In genomic region chr15:45157974-45158373, GRCh38 we compare ENCODE assay signal across 12 cellular contexts. TPM values are rescaled to one million over a fixed set of nuclear protein-coding genes. Genes with fewer than 3 reads are reported as not detected.
DNase-seq lines count a peak whose midpoint lies in the region; TF ChIP-seq lines count a peak whose summit lies in the region.
"Had no signal": no experiment of that assay in that cellular context is flagged by ENCODE, and none has a peak within 500 bp of the region (broad histone marks: within the 10 kb centered on the region; RNA-seq: fewer than 3 reads in every experiment).

No MANE protein-coding gene starts in this region.

- 29% methylated on average over 1 of the region's 1 CpG for WGBS in suprapubic skin
- WGBS in endodermal cell (ENCODE audit: insufficient coverage in 1 of 2, insufficient read length in 1 of 2), 2 experiments: 33 to 50% methylated on average over 1 of the region's 1 CpG

- no TSS peak for BruUV-seq in MCF 10A (replicated peaks; lab: Mats Ljungman, UMichigan)

- CTCF ChIA-PET in MCF 10A (lab: Yijun Ruan, JAX): interaction anchor here (0.6 to 10.8 kb wide), 8 partner anchors 9 to 241 kb away, joined by 3 to 93 read pairs (median 4); no protein-coding TSS in a partner anchor

- H3K27me3 Mint-ChIP-seq in MCF 10A (ENCODE audit: insufficient read depth, unreplicated experiment) (no peaks in the 10 kb centered on the region), endodermal cell (ENCODE audit: insufficient read depth) (peaks cover 1% of the 10 kb centered on the region)
- H3K27me3 Mint-ChIP-seq: CD4-positive, alpha-beta memory T cell had no signal

- TF ChIP-seq CTCF in MCF 10A (IDR thresholded peaks at IDR 0.05; ENCODE audit: unreplicated experiment): no peak
- no peak for TF ChIP-seq CTCF in breast epithelium (IDR thresholded peaks at IDR 0.05)
- no peak for TF ChIP-seq CTCF in right atrium auricular region (IDR thresholded peaks at IDR 0.05)
- no peak for TF ChIP-seq CTCF in suprapubic skin (IDR thresholded peaks at IDR 0.05)
- no peak for TF ChIP-seq CTCF in endodermal cell (conservative IDR thresholded peaks at IDR 0.05)

- no peak for TF ChIP-seq POLR2A in breast epithelium (IDR thresholded peaks at IDR 0.05)
- no peak for TF ChIP-seq POLR2A in suprapubic skin (IDR thresholded peaks at IDR 0.05)

- no peaks in the 10 kb centered on the region for H3K9me3 ChIP-seq in breast epithelium
- no peaks in the 10 kb centered on the region for H3K9me3 ChIP-seq in right atrium auricular region
- H3K9me3 ChIP-seq in suprapubic skin: no peaks in the 10 kb centered on the region
- H3K9me3 ChIP-seq in endodermal cell (ENCODE audit: control insufficient read depth, low read length): no peaks in the 10 kb centered on the region

- no peak overlapping the region for H3K9ac ChIP-seq in endodermal cell (ENCODE audit: extremely low read depth, low read length, poor library complexity, severe bottlenecking)

- peaks cover 39% of the 10 kb centered on the region for H3K4me1 Mint-ChIP-seq in MCF 10A (ENCODE audit: insufficient read depth, unreplicated experiment)
- peaks cover 10% of the 10 kb centered on the region for H3K4me1 Mint-ChIP-seq in endodermal cell

- POLR2A ChIA-PET in MCF 10A (lab: Yijun Ruan, JAX): interaction anchor here (0.6 to 2.3 kb wide), 7 partner anchors 9 to 495 kb away, joined by 3 to 9 read pairs (median 4); partner anchors contain the start of genes DUOX1, DUOXA1 and SPG11

- H3K36me3 Mint-ChIP-seq in MCF 10A (ENCODE audit: insufficient read depth, unreplicated experiment) (peaks cover 7% of the 10 kb centered on the region), endodermal cell (ENCODE audit: low read depth) (no peaks in the 10 kb centered on the region)
- H3K36me3 Mint-ChIP-seq: CD4-positive, alpha-beta memory T cell had no signal

- H3K27ac Mint-ChIP-seq in MCF 10A (ENCODE audit: low read depth, unreplicated experiment): peak overlapping the region; percentile 61
- H3K27ac Mint-ChIP-seq in endodermal cell: no peak overlapping the region

- TF ChIP-seq EP300 in suprapubic skin (IDR thresholded peaks at IDR 0.05): no peak

- H3K36me3 ChIP-seq in breast epithelium: no peaks in the 10 kb centered on the region
- H3K36me3 ChIP-seq in right atrium auricular region: no peaks in the 10 kb centered on the region
- peaks cover 13% of the 10 kb centered on the region for H3K36me3 ChIP-seq in suprapubic skin
- H3K36me3 ChIP-seq in endodermal cell (ENCODE audit: control insufficient read depth, insufficient read depth, low read length): no peaks in the 10 kb centered on the region

- H3K9me3 Mint-ChIP-seq in MCF 10A (ENCODE audit: unreplicated experiment) (no peaks in the 10 kb centered on the region), endodermal cell (no peaks in the 10 kb centered on the region)
- H3K9me3 Mint-ChIP-seq: CD4-positive, alpha-beta memory T cell; nephron had no signal

- DNase-seq in MCF 10A (ENCODE audit: unreplicated experiment) (peak; percentile 83), breast epithelium (ENCODE audit: low spot score in 2 of 2) (no peak), right atrium auricular region (ENCODE audit: low spot score) (peak; percentile 69), suprapubic skin (ENCODE audit: low spot score in 2 of 2) (no peak), NCI-H510A (lab: John Stamatoyannopoulos, UW) (no peak), endodermal cell (no peak)
- DNase-seq in NK-92 treated with Interleukin-12 subunit alpha and Interleukin-12 subunit beta, amount 100 ng/mL, for 24 hours (lab: John Stamatoyannopoulos, UW): no peak
- DNase-seq: CD4-positive, alpha-beta memory T cell; NCI-H2029 had no signal

- H3K4me3 Mint-ChIP-seq in MCF 10A (ENCODE audit: unreplicated experiment) (no peak overlapping the region), endodermal cell (no peak overlapping the region)
- H3K4me3 Mint-ChIP-seq: CD4-positive, alpha-beta memory T cell; nephron had no signal

- intact Hi-C loops in MCF 10A (cut with micrococcal nuclease): loop anchor here (1.0 kb wide), 1 partner anchor 32 kb away; no protein-coding TSS in a partner anchor
- intact Hi-C loops in breast epithelium (cut with DNase I; ENCODE audit: low total_unique reads): no loop called here

- H3K27me3 ChIP-seq in breast epithelium: no peaks in the 10 kb centered on the region
- no peaks in the 10 kb centered on the region for H3K27me3 ChIP-seq in right atrium auricular region
- H3K27me3 ChIP-seq in suprapubic skin: no peaks in the 10 kb centered on the region
- no peaks in the 10 kb centered on the region for H3K27me3 ChIP-seq in endodermal cell (ENCODE audit: control insufficient read depth, insufficient read depth, low read length, poor library complexity, severe bottlenecking)

- no peak overlapping the region for H3K4me3 ChIP-seq in breast epithelium
- no peak overlapping the region for H3K4me3 ChIP-seq in right atrium auricular region
- H3K4me3 ChIP-seq in suprapubic skin: no peak overlapping the region
- H3K4me3 ChIP-seq in endodermal cell (ENCODE audit: low read length): no peak overlapping the region

- H3K27ac ChIP-seq in breast epithelium (no peak overlapping the region), angular gyrus (ENCODE audit: low read depth, low read length) (peak overlapping the region; percentile 50), right atrium auricular region (no peak overlapping the region), suprapubic skin (peak overlapping the region; percentile 24), endodermal cell (ENCODE audit: low read depth, low read length) (no peak overlapping the region)
- H3K27ac ChIP-seq: VCaP had no signal

- no peaks in the 10 kb centered on the region for H3K4me1 ChIP-seq in breast epithelium
- peaks cover 0 to 6% of the 10 kb centered on the region in 2 donors for H3K4me1 ChIP-seq in right atrium auricular region
- H3K4me1 ChIP-seq in suprapubic skin: peaks cover 36% of the 10 kb centered on the region
- H3K4me1 ChIP-seq in endodermal cell (ENCODE audit: control insufficient read depth, insufficient read depth, low read length): no peaks in the 10 kb centered on the region

RNA-seq across cellular contexts. Expression of gene DUOX1, which starts 28.2 kb away (rescaled TPM):
- total RNA-seq in MCF 10A (2022): 15.1 and 16.9 TPM in 2 replicates
- total RNA-seq in breast epithelium: 1 to 10 TPM in 2 of 3 donors, under 1 TPM in 1; 0.80 to 7.2 (median 1.6) TPM
- 1 to 10 TPM; 1.1 to 3.6 TPM for total RNA-seq in right atrium auricular region
- total RNA-seq in suprapubic skin: 100 to 1,000 TPM in 3 of 4 donors, 10 to 100 TPM in 1; 87.2 to 246 (median 165) TPM
- total RNA-seq in endodermal cell: 1 to 10 TPM; 1.2 to 1.9 TPM
- polyA plus RNA-seq in endodermal cell (2013, experiment 1 of 2): 0.43 TPM
- polyA plus RNA-seq in endodermal cell (2013, experiment 2 of 2): 0.29 TPM

RNA-seq across cellular contexts. Expression of gene DUOXA1, which starts 28.3 kb away (rescaled TPM):
- total RNA-seq in MCF 10A (2022): 1.3 and 3.0 TPM in 2 replicates
- total RNA-seq in breast epithelium: 1 to 10 TPM in 2 of 3 donors, under 1 TPM in 1; 0.80 to 3.3 (median 1.0) TPM
- 1 to 10 TPM in 1 of 2 donors, under 1 TPM in 1; 0.41 to 2.7 TPM for total RNA-seq in right atrium auricular region
- total RNA-seq in suprapubic skin: 100 to 1,000 TPM in 1 of 4 donors, 10 to 100 TPM in 3; 65.6 to 178 (median 89.6) TPM
- total RNA-seq in endodermal cell: under 1 TPM; 0.86 to 0.99 TPM
- polyA plus RNA-seq in endodermal cell (2013, experiment 1 of 2): 0.14 TPM
- polyA plus RNA-seq in endodermal cell (2013, experiment 2 of 2): 0.91 TPM
- polyA plus RNA-seq: CD4-positive, alpha-beta memory T cell had no signal

RNA-seq across cellular contexts. Expression of gene SHF, which starts 29.8 kb away (rescaled TPM):
- 0.34 and 0.44 TPM in 2 replicates for total RNA-seq in MCF 10A (2022)
- total RNA-seq in breast epithelium: 1 to 10 TPM; 5.0 to 9.7 (median 9.5) TPM
- total RNA-seq in right atrium auricular region: 10 to 100 TPM in 1 of 2 donors, 1 to 10 TPM in 1; 4.7 to 12.0 TPM
- total RNA-seq in suprapubic skin: 10 to 100 TPM in 2 of 4 donors, 1 to 10 TPM in 2; 5.4 to 11.9 (median 8.6) TPM
- total RNA-seq in endodermal cell: 10 to 100 TPM; 42.0 to 53.8 TPM
- polyA plus RNA-seq in endodermal cell (2013, experiment 1 of 2): 45.2 TPM
- 43.5 TPM for polyA plus RNA-seq in endodermal cell (2013, experiment 2 of 2)

RNA-seq across cellular contexts. Expression of gene DUOXA2, which starts 43.8 kb away (rescaled TPM):
- total RNA-seq in MCF 10A (2022) (not detected in 2 replicates), breast epithelium (under 1 TPM in 1 of 3 donors, not detected in 2; 0.33 TPM), right atrium auricular region (not detected), suprapubic skin (not detected), endodermal cell (not detected)
- polyA plus RNA-seq in endodermal cell (2013, experiment 1 of 2): not detected
- polyA plus RNA-seq in endodermal cell (2013, experiment 2 of 2): not detected
- total RNA-seq: CD4-positive, alpha-beta memory T cell had no signal
- polyA plus RNA-seq: CD4-positive, alpha-beta memory T cell had no signal

RNA-seq across cellular contexts. Expression of gene DUOX2, which starts 44.0 kb away (rescaled TPM):
- total RNA-seq in MCF 10A (2022) (0.10 and 0.30 TPM in 2 replicates), breast epithelium (under 1 TPM; 0.15 to 0.98 (median 0.16) TPM), right atrium auricular region (under 1 TPM; 0.08 to 0.11 TPM), suprapubic skin (10 to 100 TPM in 2 of 4 donors, 1 to 10 TPM in 2; 2.3 to 32.6 (median 6.9) TPM), endodermal cell (under 1 TPM; 0.11 to 0.13 TPM)
- polyA plus RNA-seq in endodermal cell (2013, experiment 1 of 2): 0.11 TPM
- polyA plus RNA-seq in endodermal cell (2013, experiment 2 of 2): 0.08 TPM

Comparison
In these comparisons a context has a peak if more than half of its experiments do, and no peak if none do; other contexts are left out.
1. DNase-seq: peak in MCF 10A (single experiment) and right atrium auricular region (single experiment); none in breast epithelium (0 of 2), suprapubic skin (0 of 2), NCI-H510A (single experiment), endodermal cell (single experiment) and NK-92 treated with Interleukin-12 subunit alpha and Interleukin-12 subunit beta, amount 100 ng/mL, for 24 hours (single experiment).
2. H3K27ac ChIP-seq: peak in angular gyrus (single experiment) and suprapubic skin (single experiment); none in breast epithelium (0 of 2), right atrium auricular region (0 of 2) and endodermal cell (single experiment).
3. RNA of gene DUOXA1, which starts 28.3 kb away (total RNA-seq): 65.6 to 178 TPM in suprapubic skin; 0.41 to 2.7 TPM in right atrium auricular region, 1.3 to 3.0 TPM in MCF 10A, 0.80 to 3.3 TPM in breast epithelium and 0.86 to 0.99 TPM in endodermal cell; every median in the first group is over 10 times any median in the second.